Comparison of ENCODE assay signal across 19 cellular contexts in the genomic region with DNA sequence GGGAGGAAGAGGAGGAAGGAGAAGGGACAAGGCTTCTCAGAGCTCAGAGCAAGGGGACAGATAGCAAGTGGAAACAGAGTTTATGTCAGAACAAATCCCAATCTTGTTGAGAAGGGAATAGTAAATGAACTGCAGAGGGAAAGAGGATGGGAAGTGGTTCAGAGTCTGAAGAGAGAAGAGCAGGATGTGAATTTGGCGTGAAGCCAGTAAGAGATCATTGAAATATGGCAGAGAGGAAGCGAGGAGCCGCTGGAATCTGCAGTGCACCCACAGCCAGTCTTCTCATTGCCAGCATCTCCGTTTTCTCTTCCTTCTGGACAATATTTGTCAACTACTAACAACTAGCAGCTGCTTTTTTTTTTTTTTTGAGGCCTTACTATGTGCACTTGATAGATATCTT. TPM values are rescaled to one million over a fixed set of nuclear protein-coding genes. Genes with fewer than 3 reads are reported as not detected.
DNase-seq lines count a peak whose midpoint lies in the region; ATAC-seq and TF ChIP-seq lines count a peak whose summit lies in the region.
"Had no signal": no experiment of that assay in that cellular context is flagged by ENCODE, and none has a peak within 500 bp of the region (broad histone marks: within the 10 kb centered on the region; RNA-seq: fewer than 3 reads in every experiment).

No MANE protein-coding gene starts in this region.

- H3K4me3 ChIP-seq in AG10803 (ENCODE audit: low read length) (no peak overlapping the region), fibroblast of villous mesenchyme (ENCODE audit: low read depth, low read length) (no peak overlapping the region), upper lobe of left lung (no peak overlapping the region)
- H3K4me3 ChIP-seq: BLaER1, left lung, tibial nerve had no signal

- DNase-seq in AG10803 (ENCODE audit: low read depth) = peak; percentile 76
- DNase-seq in GM03348 (ENCODE audit: low spot score) = peak; percentile 42
- DNase-seq in OCI-M1 (lab: John Stamatoyannopoulos, UW) = peak; percentile 28
- peak; percentile 66 for DNase-seq in fibroblast of villous mesenchyme (ENCODE audit: low read depth)
- DNase-seq in activated naive CD4-positive, alpha-beta T cell treated with anti-CD3 and anti-CD28 coated beads for 36 hours = no peak
- no peak for DNase-seq in activated CD4-positive, alpha-beta T cell treated with anti-CD3 and anti-CD28 coated beads, Interleukin-2, amount 50 U/mL, for 1 hour
- DNase-seq in HuH-7 (ENCODE audit: low spot score) = no peak
- no peak for DNase-seq in upper lobe of left lung
- DNase-seq: activated CD4-positive, alpha-beta T cell treated with anti-CD3 and anti-CD28 coated beads, Interleukin-2, amount 10 ng/mL, durations not matched to agents 24 days and 14 days; activated T-cell treated with anti-CD3 and anti-CD28 coated beads, Interleukin-2, amount 50 U/mL, for 48 hours; hippocampal formation; left lung; retina had no signal

- H3K36me3 Mint-ChIP-seq in activated naive CD4-positive, alpha-beta T cell treated with anti-CD3 and anti-CD28 coated beads for 36 hours (ENCODE audit: low read depth) = no peaks in the 10 kb centered on the region

- H3K4me3 Mint-ChIP-seq in activated naive CD4-positive, alpha-beta T cell treated with anti-CD3 and anti-CD28 coated beads for 36 hours = no peak overlapping the region
- H3K4me3 Mint-ChIP-seq: activated CD4-positive, alpha-beta T cell treated with anti-CD3 and anti-CD28 coated beads, Interleukin-2, amount 10 ng/mL, durations not matched to agents 24 days and 14 days; natural killer cell treated with Interleukin-12 subunit alpha and Interleukin-12 subunit beta and Interleukin-15 and Interleukin-18, amount 100 ng/mL, for 72 hours had no signal

- CTCF ChIA-PET in activated naive CD4-positive, alpha-beta T cell treated with anti-CD3 and anti-CD28 coated beads for 36 hours (lab: Charles Lee) = interaction anchor here (0.7 kb wide), 1 partner anchor 284 kb away, joined by 3 read pairs; no protein-coding TSS in a partner anchor

- 15 to 29% methylated on average over 4 of the region's 4 CpGs for WGBS in upper lobe of left lung, 2 donors

- H3K36me3 ChIP-seq in upper lobe of left lung = no peaks in the 10 kb centered on the region
- H3K36me3 ChIP-seq: BLaER1, left lung, tibial nerve had no signal

- no peak for TF ChIP-seq EP300 in upper lobe of left lung (IDR thresholded peaks at IDR 0.05)

- no peak overlapping the region for H3K27ac Mint-ChIP-seq in activated naive CD4-positive, alpha-beta T cell treated with anti-CD3 and anti-CD28 coated beads for 36 hours
- H3K27ac Mint-ChIP-seq: activated CD4-positive, alpha-beta T cell treated with anti-CD3 and anti-CD28 coated beads, Interleukin-2, amount 10 ng/mL, durations not matched to agents 24 days and 14 days; natural killer cell treated with Interleukin-12 subunit alpha and Interleukin-12 subunit beta and Interleukin-15 and Interleukin-18, amount 100 ng/mL, for 72 hours had no signal

- peaks cover 2% of the 10 kb centered on the region for H3K4me1 Mint-ChIP-seq in activated naive CD4-positive, alpha-beta T cell treated with anti-CD3 and anti-CD28 coated beads for 36 hours (ENCODE audit: low read depth)
- H3K4me1 Mint-ChIP-seq: activated CD4-positive, alpha-beta T cell treated with anti-CD3 and anti-CD28 coated beads, Interleukin-2, amount 10 ng/mL, durations not matched to agents 24 days and 14 days had no signal

- intact Hi-C loops in activated naive CD4-positive, alpha-beta T cell treated with anti-CD3 and anti-CD28 coated beads for 36 hours (cut with micrococcal nuclease) = no loop called here

- no peak overlapping the region for H3K27ac ChIP-seq in upper lobe of left lung
- H3K27ac ChIP-seq: BLaER1, epithelial cell of prostate, KMS-11, left lung, tibial nerve had no signal

- TF ChIP-seq POLR2A in upper lobe of left lung (IDR thresholded peaks at IDR 0.05) = no peak

- no peaks in the 10 kb centered on the region for H3K27me3 ChIP-seq in upper lobe of left lung
- H3K27me3 ChIP-seq: BLaER1, left lung, tibial nerve had no signal

- H3K4me1 ChIP-seq in upper lobe of left lung = peaks cover 0 to 5% (median 0%) of the 10 kb centered on the region in 4 donors
- H3K4me1 ChIP-seq: left lung had no signal

- no peak for TF ChIP-seq CTCF in AG10803 (conservative IDR thresholded peaks at IDR 0.05; ENCODE audit: low read length)
- no peak for TF ChIP-seq CTCF in fibroblast of villous mesenchyme (IDR thresholded peaks at IDR 0.05; ENCODE audit: insufficient read depth, low read depth, low read length)
- TF ChIP-seq CTCF in upper lobe of left lung (IDR thresholded peaks at IDR 0.05) = no peak

- no peak for ATAC-seq in upper lobe of left lung (ENCODE audit: low FRiP score in 2 of 2)
- ATAC-seq: left lung; natural killer cell treated with Interleukin-12 subunit alpha and Interleukin-12 subunit beta and Interleukin-15 and Interleukin-18, amount 100 ng/mL, for 72 hours; Panc1 had no signal

- peaks cover 16% of the 10 kb centered on the region for H3K9me3 Mint-ChIP-seq in activated naive CD4-positive, alpha-beta T cell treated with anti-CD3 and anti-CD28 coated beads for 36 hours

- H3K27me3 Mint-ChIP-seq in activated naive CD4-positive, alpha-beta T cell treated with anti-CD3 and anti-CD28 coated beads for 36 hours (ENCODE audit: low read depth) = peaks cover 5% of the 10 kb centered on the region

- peaks cover 6 to 17% (median 12%) of the 10 kb centered on the region in 4 donors for H3K9me3 ChIP-seq in upper lobe of left lung

RNA-seq across cellular contexts. Expression of a gene that starts 19.1 kb away (rescaled TPM):
- total RNA-seq in fibroblast of villous mesenchyme = 107 and 134 TPM in 2 replicates
- total RNA-seq in activated naive CD4-positive, alpha-beta T cell treated with anti-CD3 and anti-CD28 coated beads for 36 hours = under 1 TPM in 1 of 2 experiments, not detected in 1; 0.10 TPM
- 10 to 100 TPM; 11.5 to 59.9 (median 36.6) TPM for total RNA-seq in upper lobe of left lung

Comparison
In these comparisons a context has a peak if more than half of its experiments do, and no peak if none do; other contexts are left out.
1. DNase-seq: peak in AG10803 (single experiment), GM03348 (single experiment), OCI-M1 (single experiment) and fibroblast of villous mesenchyme (single experiment); none in activated naive CD4-positive, alpha-beta T cell treated with anti-CD3 and anti-CD28 coated beads for 36 hours (single experiment), activated CD4-positive, alpha-beta T cell treated with anti-CD3 and anti-CD28 coated beads, Interleukin-2, amount 50 U/mL, for 1 hour (single experiment), HuH-7 (single experiment) and upper lobe of left lung (0 of 2).
2. RNA of a gene that starts 19.1 kb away (total RNA-seq): 107 to 134 TPM in fibroblast of villous mesenchyme and 11.5 to 59.9 TPM in upper lobe of left lung; 0.10 TPM in activated naive CD4-positive, alpha-beta T cell treated with anti-CD3 and anti-CD28 coated beads for 36 hours; every median in the first group is over 10 times any median in the second.